In the genomic region with DNA sequence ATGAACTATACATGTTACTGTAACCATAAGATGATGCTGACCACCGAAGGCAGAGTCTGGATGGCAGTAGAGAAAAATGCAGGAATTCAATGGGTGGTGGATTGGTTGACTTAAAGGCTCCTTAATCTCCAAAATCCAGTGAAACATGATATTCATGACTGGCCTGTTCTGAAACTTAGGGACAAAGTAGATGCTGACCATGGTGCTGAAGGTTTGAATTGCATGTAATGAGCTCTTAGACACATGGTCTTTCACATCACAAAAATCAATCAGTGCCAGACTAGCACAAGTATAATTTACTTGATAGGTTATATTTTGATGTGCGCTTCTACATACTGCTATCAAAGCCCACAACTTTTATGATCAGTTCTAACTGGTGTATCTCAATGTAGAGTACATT, we compare ENCODE assay signal across 15 cellular contexts. TPM values are rescaled to one million over a fixed set of nuclear protein-coding genes. Genes with fewer than 3 reads are reported as not detected.
A peak's percentile ranks its signal among the peaks of the same experiment; 100 is the strongest.
DNase-seq lines count a peak whose midpoint lies in the region; ATAC-seq and TF ChIP-seq lines count a peak whose summit lies in the region.
"Had no signal": no experiment of that assay in that cellular context is flagged by ENCODE, and none has a peak within 500 bp of the region (broad histone marks: within the 10 kb centered on the region; RNA-seq: fewer than 3 reads in every experiment).

No MANE protein-coding gene starts in this region.

- no peak for ATAC-seq in GM19328 (IDR thresholded peaks at IDR 0.05; ENCODE audit: unreplicated experiment)
- ATAC-seq in T-helper 17 cell, result no peak
- ATAC-seq: heart right ventricle had no signal

- H3K9me3 Mint-ChIP-seq in activated CD4-positive, alpha-beta T cell treated with anti-CD3 and anti-CD28 coated beads, Interleukin-2, amount 10 ng/mL, durations not matched to agents 7 days and 5 days, result peaks cover 6% of the 10 kb centered on the region
- H3K9me3 Mint-ChIP-seq: activated CD4-positive, alpha-beta memory T cell treated with anti-CD3 and anti-CD28 coated beads for 36 hours had no signal

- DNase-seq in HCEC 1CT (peak; percentile 15), epithelial cell of esophagus (ENCODE audit: low read depth) (peak; percentile 60), renal cortical epithelial cell (ENCODE audit: low read depth) (peak; percentile 34), T-helper 17 cell (no peak), NCI-H1105 treated with DMSO at 0.1 percent for 48 hours (lab: John Stamatoyannopoulos, UW) (no peak)
- no peak for DNase-seq in activated CD4-positive, alpha-beta T cell treated with anti-CD3 and anti-CD28 coated beads, Interleukin-2, amount 10 ng/mL, durations not matched to agents 7 days and 5 days
- DNase-seq: activated CD4-positive, alpha-beta memory T cell treated with anti-CD3 and anti-CD28 coated beads for 36 hours; heart right ventricle; NCI-H1436; T-helper 1 cell; testis had no signal

- POLR2A ChIA-PET in activated CD4-positive, alpha-beta T cell treated with anti-CD3 and anti-CD28 coated beads, Interleukin-2, amount 10 ng/mL, durations not matched to agents 7 days and 5 days (lab: Charles Lee), result no interaction called here

- no peaks in the 10 kb centered on the region for H3K9me3 ChIP-seq in T-helper 17 cell (ENCODE audit: control insufficient read depth, low read length, poor library complexity, severe bottlenecking)
- H3K9me3 ChIP-seq: testis had no signal

- H3K27me3 Mint-ChIP-seq in activated CD4-positive, alpha-beta T cell treated with anti-CD3 and anti-CD28 coated beads, Interleukin-2, amount 10 ng/mL, durations not matched to agents 7 days and 5 days, result peaks cover 2% of the 10 kb centered on the region
- peaks cover 12% of the 10 kb centered on the region for H3K27me3 Mint-ChIP-seq in T-helper 17 cell

- no peaks in the 10 kb centered on the region for H3K36me3 Mint-ChIP-seq in activated CD4-positive, alpha-beta T cell treated with anti-CD3 and anti-CD28 coated beads, Interleukin-2, amount 10 ng/mL, durations not matched to agents 7 days and 5 days (ENCODE audit: low read depth)
- H3K36me3 Mint-ChIP-seq in T-helper 17 cell (ENCODE audit: low read depth), result no peaks in the 10 kb centered on the region
- H3K36me3 Mint-ChIP-seq: activated CD4-positive, alpha-beta memory T cell treated with anti-CD3 and anti-CD28 coated beads for 36 hours; mesothelial cell of epicardium had no signal

- CTCF ChIA-PET in activated CD4-positive, alpha-beta T cell treated with anti-CD3 and anti-CD28 coated beads, Interleukin-2, amount 10 ng/mL, durations not matched to agents 7 days and 5 days (lab: Charles Lee), result no interaction called here

- H3K4me3 ChIP-seq in epithelial cell of esophagus (ENCODE audit: low read length), result no peak overlapping the region
- H3K4me3 ChIP-seq: heart right ventricle, testis had no signal

- no peak for TF ChIP-seq CTCF in epithelial cell of esophagus (IDR thresholded peaks at IDR 0.05; ENCODE audit: insufficient read depth, low read depth, low read length, missing control alignments)

- no peak overlapping the region for H3K4me3 Mint-ChIP-seq in activated CD4-positive, alpha-beta T cell treated with anti-CD3 and anti-CD28 coated beads, Interleukin-2, amount 10 ng/mL, durations not matched to agents 7 days and 5 days
- H3K4me3 Mint-ChIP-seq in T-helper 17 cell, result no peak overlapping the region
- H3K4me3 Mint-ChIP-seq: activated CD4-positive, alpha-beta memory T cell treated with anti-CD3 and anti-CD28 coated beads for 36 hours; activated naive CD8-positive, alpha-beta T cell; mesothelial cell of epicardium had no signal

- H3K4me1 Mint-ChIP-seq in activated CD4-positive, alpha-beta T cell treated with anti-CD3 and anti-CD28 coated beads, Interleukin-2, amount 10 ng/mL, durations not matched to agents 7 days and 5 days, result no peaks in the 10 kb centered on the region
- no peaks in the 10 kb centered on the region for H3K4me1 Mint-ChIP-seq in T-helper 17 cell
- H3K4me1 Mint-ChIP-seq: mesothelial cell of epicardium had no signal

- H3K27ac Mint-ChIP-seq in activated CD4-positive, alpha-beta T cell treated with anti-CD3 and anti-CD28 coated beads, Interleukin-2, amount 10 ng/mL, durations not matched to agents 7 days and 5 days, result no peak overlapping the region
- H3K27ac Mint-ChIP-seq in T-helper 17 cell, result no peak overlapping the region
- H3K27ac Mint-ChIP-seq: activated CD4-positive, alpha-beta memory T cell treated with anti-CD3 and anti-CD28 coated beads for 36 hours; activated naive CD8-positive, alpha-beta T cell; mesothelial cell of epicardium had no signal

TF ChIP-seq in PFSK-1, 5 proteins besides CTCF, POLR2A, EP300 and RAD21:
- TF ChIP-seq REST (IDR thresholded peaks at IDR 0.05; ENCODE audit: insufficient read depth in 1 of 2, low read depth in 2 of 2, low read length in 2 of 2), result peak; percentile 90 to 98
- no peak for TF ChIP-seq SIN3A (IDR thresholded peaks at IDR 0.05; ENCODE audit: borderline replicate concordance, insufficient read depth, low read length)

RNA-seq across cellular contexts. Expression of gene NTMT2, which starts 30.8 kb away (rescaled TPM):
- not detected for polyA plus RNA-seq in PFSK-1 (2012; ENCODE audit: insufficient read length, low read depth)
- total RNA-seq in renal cortical epithelial cell (not detected in 2 replicates), T-helper 17 cell (not detected)
- total RNA-seq in activated CD4-positive, alpha-beta T cell treated with anti-CD3 and anti-CD28 coated beads, Interleukin-2, amount 10 ng/mL, durations not matched to agents 7 days and 5 days, result not detected
- total RNA-seq: activated CD4-positive, alpha-beta memory T cell treated with anti-CD3 and anti-CD28 coated beads for 36 hours; mesothelial cell of epicardium had no signal

RNA-seq across cellular contexts. Expression of gene KIFAP3, which starts 40.4 kb away (rescaled TPM):
- polyA plus RNA-seq in PFSK-1 (2012; ENCODE audit: insufficient read length, low read depth), result 11.5 TPM
- total RNA-seq in renal cortical epithelial cell (29.2 and 55.7 TPM in 2 replicates), T-helper 17 cell (10 to 100 TPM; 12.7 to 21.9 TPM)
- 10 to 100 TPM; 21.6 to 24.1 TPM for total RNA-seq in activated CD4-positive, alpha-beta T cell treated with anti-CD3 and anti-CD28 coated beads, Interleukin-2, amount 10 ng/mL, durations not matched to agents 7 days and 5 days

Comparison
In these comparisons a context has a peak if more than half of its experiments do, and no peak if none do; other contexts are left out.
1. DNase-seq: peak in HCEC 1CT (single experiment), epithelial cell of esophagus (single experiment) and renal cortical epithelial cell (single experiment); none in activated CD4-positive, alpha-beta T cell treated with anti-CD3 and anti-CD28 coated beads, Interleukin-2, amount 10 ng/mL, durations not matched to agents 7 days and 5 days (single experiment), T-helper 17 cell (0 of 3) and NCI-H1105 treated with DMSO at 0.1 percent for 48 hours (single experiment).